In genomic region chr1:225861834-225862580, GRCh38 we compare ENCODE assay signal across 20 cellular contexts. TPM values are rescaled to one million over a fixed set of nuclear protein-coding genes. Genes with fewer than 3 reads are reported as not detected.
DNase-seq lines count a peak whose midpoint lies in the region; ATAC-seq and TF ChIP-seq lines count a peak whose summit lies in the region.
"Had no signal": no experiment of that assay in that cellular context is flagged by ENCODE, and none has a peak within 500 bp of the region (broad histone marks: within the 10 kb centered on the region; RNA-seq: fewer than 3 reads in every experiment).

No MANE protein-coding gene starts in this region.

- intact Hi-C loops in activated naive CD4-positive, alpha-beta T cell treated with anti-CD3 and anti-CD28 coated beads for 36 hours (cut with micrococcal nuclease) = no loop called here
- intact Hi-C loops in tibial artery (cut with DNase I; ENCODE audit: low total_unique reads) = no loop called here

- TF ChIP-seq CTCF in endodermal cell (conservative IDR thresholded peaks at IDR 0.05) = no peak
- TF ChIP-seq CTCF in tibial artery (IDR thresholded peaks at IDR 0.05) = no peak

- H3K4me3 ChIP-seq in endodermal cell (ENCODE audit: low read length) = no peak overlapping the region
- H3K4me3 ChIP-seq in tibial artery = no peak overlapping the region
- H3K4me3 ChIP-seq: BLaER1 treated with 17β-estradiol and CSF1 and Interleukin-3, amounts not matched to agents 10 nM and 100 nM; GM23338 had no signal

- no peaks in the 10 kb centered on the region for H3K27me3 ChIP-seq in endodermal cell (ENCODE audit: control insufficient read depth, insufficient read depth, low read length, poor library complexity, severe bottlenecking)
- no peaks in the 10 kb centered on the region for H3K27me3 ChIP-seq in tibial artery
- H3K27me3 ChIP-seq: BLaER1 treated with 17β-estradiol and CSF1 and Interleukin-3, amounts not matched to agents 10 nM and 100 nM had no signal

- H3K4me3 Mint-ChIP-seq in activated naive CD4-positive, alpha-beta T cell treated with anti-CD3 and anti-CD28 coated beads for 36 hours = no peak overlapping the region
- no peak overlapping the region for H3K4me3 Mint-ChIP-seq in T-helper 17 cell
- no peak overlapping the region for H3K4me3 Mint-ChIP-seq in endodermal cell
- H3K4me3 Mint-ChIP-seq in immature natural killer cell = no peak overlapping the region
- H3K4me3 Mint-ChIP-seq: GM23338 had no signal

- peak overlapping the region; percentile 46 for H3K27ac Mint-ChIP-seq in activated naive CD4-positive, alpha-beta T cell treated with anti-CD3 and anti-CD28 coated beads for 36 hours
- peak overlapping the region; percentile 72 for H3K27ac Mint-ChIP-seq in T-helper 17 cell
- H3K27ac Mint-ChIP-seq in endodermal cell = peak overlapping the region; percentile 59
- H3K27ac Mint-ChIP-seq in immature natural killer cell = no peak overlapping the region
- H3K27ac Mint-ChIP-seq: GM23338 had no signal

- H3K36me3 Mint-ChIP-seq in activated naive CD4-positive, alpha-beta T cell treated with anti-CD3 and anti-CD28 coated beads for 36 hours (ENCODE audit: low read depth) = peaks cover 12% of the 10 kb centered on the region
- H3K36me3 Mint-ChIP-seq in T-helper 17 cell (ENCODE audit: low read depth) = peaks cover 10% of the 10 kb centered on the region
- peaks cover 85% of the 10 kb centered on the region for H3K36me3 Mint-ChIP-seq in endodermal cell (ENCODE audit: low read depth)
- peaks cover 23 to 60% (median 27%) of the 10 kb centered on the region in 3 donors for H3K36me3 Mint-ChIP-seq in immature natural killer cell

- WGBS in endodermal cell (ENCODE audit: insufficient coverage in 1 of 2, insufficient read length in 1 of 2), 2 experiments = 92 to 96% methylated on average over 7 to 13 of the region's 13 CpGs

- H3K4me1 ChIP-seq in endodermal cell (ENCODE audit: control insufficient read depth, insufficient read depth, low read length) = no peaks in the 10 kb centered on the region
- H3K4me1 ChIP-seq in tibial artery = peaks cover 0 to 17% (median 2%) of the 10 kb centered on the region in 4 donors

- H3K27ac ChIP-seq in endodermal cell (ENCODE audit: low read depth, low read length) (no peak overlapping the region), substantia nigra (ENCODE audit: low read depth, low read length, poor library complexity, severe bottlenecking) (peak overlapping the region; percentile 16), tibial artery (peak overlapping the region in 1 of 2 donors; percentile 64)

- H3K9me3 ChIP-seq in T-helper 17 cell (ENCODE audit: control insufficient read depth, low read length, poor library complexity, severe bottlenecking) (no peaks in the 10 kb centered on the region), endodermal cell (ENCODE audit: control insufficient read depth, low read length) (no peaks in the 10 kb centered on the region), tibial artery (no peaks in the 10 kb centered on the region)
- H3K9me3 ChIP-seq: BLaER1 treated with 17β-estradiol and CSF1 and Interleukin-3, amounts not matched to agents 10 nM and 100 nM had no signal

- no peak overlapping the region for H3K9ac ChIP-seq in endodermal cell (ENCODE audit: extremely low read depth, low read length, poor library complexity, severe bottlenecking)
- H3K9ac ChIP-seq: BLaER1 treated with 17β-estradiol and CSF1 and Interleukin-3, amounts not matched to agents 10 nM and 100 nM had no signal

- peaks cover 30% of the 10 kb centered on the region for H3K4me1 Mint-ChIP-seq in activated naive CD4-positive, alpha-beta T cell treated with anti-CD3 and anti-CD28 coated beads for 36 hours (ENCODE audit: low read depth)
- H3K4me1 Mint-ChIP-seq in T-helper 17 cell = peaks cover 31% of the 10 kb centered on the region
- H3K4me1 Mint-ChIP-seq in endodermal cell = no peaks in the 10 kb centered on the region
- H3K4me1 Mint-ChIP-seq in immature natural killer cell = peaks cover 17 to 19% of the 10 kb centered on the region in 2 donors

- CTCF ChIA-PET in activated naive CD4-positive, alpha-beta T cell treated with anti-CD3 and anti-CD28 coated beads for 36 hours (lab: Charles Lee) = interaction anchor here (0.5 kb wide), 1 partner anchor 77 kb away, joined by 3 read pairs; no protein-coding TSS in a partner anchor

- H3K9me3 Mint-ChIP-seq in activated naive CD4-positive, alpha-beta T cell treated with anti-CD3 and anti-CD28 coated beads for 36 hours = no peaks in the 10 kb centered on the region
- H3K9me3 Mint-ChIP-seq in endodermal cell (no peaks in the 10 kb centered on the region), immature natural killer cell (no peaks in the 10 kb centered on the region)
- H3K9me3 Mint-ChIP-seq: GM23338 had no signal

- H3K36me3 ChIP-seq in endodermal cell (ENCODE audit: control insufficient read depth, insufficient read depth, low read length) = peaks cover 97% of the 10 kb centered on the region
- H3K36me3 ChIP-seq in tibial artery = peaks cover 64 to 99% (median 77%) of the 10 kb centered on the region in 3 donors

- no peak for DNase-seq in activated naive CD4-positive, alpha-beta T cell treated with anti-CD3 and anti-CD28 coated beads for 36 hours
- DNase-seq in activated naive CD4-positive, alpha-beta T cell (lab: John Stamatoyannopoulos, UW) = no peak
- no peak for DNase-seq in T-helper 17 cell
- no peak for DNase-seq in endodermal cell
- DNase-seq in substantia nigra (lab: John Stamatoyannopoulos, UW) = no peak
- no peak for DNase-seq in immature natural killer cell
- no peak for DNase-seq in NCI-H1092 treated with DMSO at 0.1 percent for 48 hours (lab: John Stamatoyannopoulos, UW)
- DNase-seq in tibial artery = no peak
- DNase-seq: DMS 273 treated with DMSO at 0.1 percent for 48 hours, GF-D8, KBM-7, MV-4-11, NCI-H1436 treated with DMSO at 0.1 percent for 48 hours, NCI-H2081, NCI-H2227 treated with DMSO at 0.1 percent for 48 hours, NCI-H524 had no signal

- no peak for ATAC-seq in T-helper 17 cell
- ATAC-seq: GM23338 had no signal

- H3K27me3 Mint-ChIP-seq in activated naive CD4-positive, alpha-beta T cell treated with anti-CD3 and anti-CD28 coated beads for 36 hours (ENCODE audit: low read depth) = no peaks in the 10 kb centered on the region
- no peaks in the 10 kb centered on the region for H3K27me3 Mint-ChIP-seq in T-helper 17 cell
- no peaks in the 10 kb centered on the region for H3K27me3 Mint-ChIP-seq in endodermal cell (ENCODE audit: insufficient read depth)
- no peaks in the 10 kb centered on the region for H3K27me3 Mint-ChIP-seq in immature natural killer cell (ENCODE audit: low read depth in 3 of 3)

RNA-seq across cellular contexts. Expression of gene TMEM63A, which starts 20.2 kb away (rescaled TPM):
- 10 to 100 TPM; 34.3 to 34.7 TPM for total RNA-seq in activated naive CD4-positive, alpha-beta T cell treated with anti-CD3 and anti-CD28 coated beads for 36 hours
- total RNA-seq in T-helper 17 cell (100 to 1,000 TPM; 269 to 280 TPM), endodermal cell (100 to 1,000 TPM; 194 to 232 TPM)
- 34.7 TPM for polyA plus RNA-seq in endodermal cell (2013, experiment 1 of 2)
- 38.8 TPM for polyA plus RNA-seq in endodermal cell (2013, experiment 2 of 2)
- polyA plus RNA-seq in immature natural killer cell = 10 to 100 TPM; 10.1 to 27.4 (median 11.1) TPM

RNA-seq across cellular contexts. Expression of gene LEFTY1, which starts 26.9 kb away (rescaled TPM):
- under 1 TPM in 1 of 2 experiments, not detected in 1; 0.22 TPM for total RNA-seq in activated naive CD4-positive, alpha-beta T cell treated with anti-CD3 and anti-CD28 coated beads for 36 hours
- under 1 TPM in 1 of 2 donors, not detected in 1; 0.68 TPM for total RNA-seq in T-helper 17 cell
- total RNA-seq in endodermal cell = 100 to 1,000 TPM in 1 of 2 donors, 10 to 100 TPM in 1; 76.0 to 660 TPM
- polyA plus RNA-seq in endodermal cell (2013, experiment 1 of 2) = 184 TPM
- 274 TPM for polyA plus RNA-seq in endodermal cell (2013, experiment 2 of 2)
- not detected for polyA plus RNA-seq in immature natural killer cell
- total RNA-seq: A172, Daoy had no signal

RNA-seq across cellular contexts. Expression of gene EPHX1, which starts 52.1 kb away (rescaled TPM):
- total RNA-seq in activated naive CD4-positive, alpha-beta T cell treated with anti-CD3 and anti-CD28 coated beads for 36 hours = 1 to 10 TPM; 3.8 to 5.0 TPM
- total RNA-seq in T-helper 17 cell (1 to 10 TPM in 1 of 2 donors, under 1 TPM in 1; 0.94 to 1.3 TPM), endodermal cell (10 to 100 TPM; 49.2 to 84.1 TPM)
- 28.4 TPM for polyA plus RNA-seq in endodermal cell (2013, experiment 1 of 2)
- 31.2 TPM for polyA plus RNA-seq in endodermal cell (2013, experiment 2 of 2)
- polyA plus RNA-seq in immature natural killer cell = 1 to 10 TPM in 2 of 3 donors, under 1 TPM in 1; 0.86 to 2.4 (median 1.5) TPM

Comparison
In these comparisons a context has a peak if more than half of its experiments do, and no peak if none do; other contexts are left out.
1. H3K27ac Mint-ChIP-seq: peak in activated naive CD4-positive, alpha-beta T cell treated with anti-CD3 and anti-CD28 coated beads for 36 hours (single experiment), T-helper 17 cell (single experiment) and endodermal cell (single experiment); none in immature natural killer cell (0 of 6).
2. RNA of gene TMEM63A, which starts 20.2 kb away (total RNA-seq): 269 to 280 TPM in T-helper 17 cell and 194 to 232 TPM in endodermal cell; 34.3 to 34.7 TPM in activated naive CD4-positive, alpha-beta T cell treated with anti-CD3 and anti-CD28 coated beads for 36 hours; every median in the first group is over 4 times any median in the second.
3. RNA of gene LEFTY1, which starts 26.9 kb away (total RNA-seq): 76.0 to 660 TPM in endodermal cell; 0.68 TPM in T-helper 17 cell and 0.22 TPM in activated naive CD4-positive, alpha-beta T cell treated with anti-CD3 and anti-CD28 coated beads for 36 hours; every median in the first group is over 10 times any median in the second.
4. RNA of gene EPHX1, which starts 52.1 kb away (total RNA-seq): 49.2 to 84.1 TPM in endodermal cell; 3.8 to 5.0 TPM in activated naive CD4-positive, alpha-beta T cell treated with anti-CD3 and anti-CD28 coated beads for 36 hours and 0.94 to 1.3 TPM in T-helper 17 cell; every median in the first group is over 4 times any median in the second.